8 cellular contexts compared by ENCODE assay signal in genomic region chr22:45268167-45268957, GRCh38. TPM values are rescaled to one million over a fixed set of nuclear protein-coding genes. Genes with fewer than 3 reads are reported as not detected.
A peak's percentile ranks its signal among the peaks of the same experiment; 100 is the strongest.
DNase-seq lines count a peak whose midpoint lies in the region; ATAC-seq and TF ChIP-seq lines count a peak whose summit lies in the region.

No MANE protein-coding gene starts in this region.

- H3K9me3 ChIP-seq in AG04450 (ENCODE audit: control insufficient read depth, insufficient read depth, low read length), result no peaks in the 10 kb centered on the region
- no peaks in the 10 kb centered on the region for H3K9me3 ChIP-seq in OCI-LY7 (ENCODE audit: low read length)
- no peaks in the 10 kb centered on the region for H3K9me3 ChIP-seq in vagina

- no peaks in the 10 kb centered on the region for H3K9me2 ChIP-seq in OCI-LY7 (ENCODE audit: insufficient read depth, low read length)

- POLR2A ChIA-PET in AG04450 (lab: Yijun Ruan, JAX) (no interaction called here), OCI-LY7 (lab: Charles Lee) (interaction anchor here (0.5 to 0.8 kb wide), 3 partner anchors 35 to 550 kb away, joined by 3 read pairs; no protein-coding TSS in a partner anchor)

- TF ChIP-seq CTCF in AG04450 (IDR thresholded peaks at IDR 0.05; ENCODE audit: low read depth, low read length), result no peak
- no peak for TF ChIP-seq CTCF in OCI-LY7 (conservative IDR thresholded peaks at IDR 0.05; ENCODE audit: low read length)
- TF ChIP-seq CTCF in vagina (IDR thresholded peaks at IDR 0.05), result no peak

- H4K20me1 ChIP-seq in OCI-LY7 (ENCODE audit: insufficient read depth, low read length), result no peaks in the 10 kb centered on the region

- CTCF ChIA-PET in AG04450 (lab: Charles Lee), result interaction anchor here (0.6 to 1.9 kb wide), 6 partner anchors 16 to 285 kb away, joined by 3 to 13 read pairs (median 3); no protein-coding TSS in a partner anchor
- CTCF ChIA-PET in OCI-LY7 (lab: Charles Lee; ENCODE audit: unreplicated experiment), result interaction anchor here (0.5 to 0.7 kb wide), 2 partner anchors 173 to 390 kb away, joined by 3 to 5 read pairs; no protein-coding TSS in a partner anchor

- peak overlapping the region; percentile 91 for H3K18ac ChIP-seq in mesendoderm (ENCODE audit: low read length)

- no peaks in the 10 kb centered on the region for H3K36me3 ChIP-seq in OCI-LY7 (ENCODE audit: insufficient read depth, low read length)
- H3K36me3 ChIP-seq in mesendoderm (ENCODE audit: control insufficient read depth, insufficient read depth, low read length), result no peaks in the 10 kb centered on the region
- H3K36me3 ChIP-seq in vagina, result no peaks in the 10 kb centered on the region

- H3K79me1 ChIP-seq in mesendoderm (ENCODE audit: low read length), result no peaks in the 10 kb centered on the region

- H4K5ac ChIP-seq in mesendoderm (ENCODE audit: low read length), result no peak overlapping the region

- peak overlapping the region; percentile 78 for H3K4me2 ChIP-seq in OCI-LY7 (ENCODE audit: low read length)
- H3K4me2 ChIP-seq in mesendoderm (ENCODE audit: low read length), result peak overlapping the region; percentile 56

- no peak overlapping the region for H2BK120ac ChIP-seq in mesendoderm (ENCODE audit: low read depth, low read length)

- H4K8ac ChIP-seq in mesendoderm (ENCODE audit: low read depth, low read length), result no peak overlapping the region

- peak; percentile 11 for ATAC-seq in GM19324 (IDR thresholded peaks at IDR 0.05; ENCODE audit: low FRiP score, unreplicated experiment)

- BruUV-seq in OCI-LY7 (replicated peaks; lab: Mats Ljungman, UMichigan), result no TSS peak

- H3K79me2 ChIP-seq in OCI-LY7 (ENCODE audit: insufficient read depth, low read depth, low read length) (no peaks in the 10 kb centered on the region), mesendoderm (ENCODE audit: control insufficient read depth, insufficient read depth, low read length) (no peaks in the 10 kb centered on the region)

- peak overlapping the region; percentile 57 for H2AFZ ChIP-seq in OCI-LY7 (ENCODE audit: low read length)

- WGBS in mesendoderm (ENCODE audit: extremely low coverage, insufficient coverage, low lambda C conversion rate), result no CpG with 5 or more reads among the region's 47 CpGs

- H3K4me1 ChIP-seq in OCI-LY7 (ENCODE audit: insufficient read depth, low read length, poor library complexity, severe bottlenecking) (peaks cover 33% of the 10 kb centered on the region), mesendoderm (ENCODE audit: control insufficient read depth, low read depth, low read length) (no peaks in the 10 kb centered on the region), vagina (peaks cover 32% of the 10 kb centered on the region)

- H3K4ac ChIP-seq in mesendoderm (ENCODE audit: low read depth, low read length), result peak overlapping the region; percentile 6

- no peak overlapping the region for H2AK5ac ChIP-seq in mesendoderm (ENCODE audit: low read length)

- H3K4me3 ChIP-seq in AG04450 (ENCODE audit: low read depth, low read length) (peak overlapping the region; percentile 67), OCI-LY7 (ENCODE audit: low read depth, low read length, poor library complexity, severe bottlenecking) (peak overlapping the region; percentile 58), mesendoderm (ENCODE audit: low read length) (peak overlapping the region; percentile 15), vagina (peak overlapping the region; percentile 64 to 66)

- H3K56ac ChIP-seq in mesendoderm (ENCODE audit: low read length), result peak overlapping the region; percentile 86

- DNase-seq in AG04450 (ENCODE audit: low read depth, low spot score), result no peak
- DNase-seq in OCI-LY7 (ENCODE audit: low spot score), result no peak
- DNase-seq in cerebellar cortex (ENCODE audit: low spot score), result peak; percentile 69
- peak; percentile 98 for DNase-seq in mesendoderm
- no peak for DNase-seq in vagina (ENCODE audit: extremely low spot score in 2 of 2)
- no peak for DNase-seq in COLO829 (ENCODE audit: low spot score)
- no peak for DNase-seq in A172 (ENCODE audit: low spot score)

- H3K27me3 ChIP-seq in AG04450 (ENCODE audit: control insufficient read depth, insufficient read depth, low read length) (peaks cover 5% of the 10 kb centered on the region), mesendoderm (ENCODE audit: insufficient read depth, low read length, poor library complexity) (no peaks in the 10 kb centered on the region), vagina (no peaks in the 10 kb centered on the region)

- no peak overlapping the region for H3K23ac ChIP-seq in mesendoderm (ENCODE audit: low read length)

- peak overlapping the region; percentile 68 for H3K9ac ChIP-seq in mesendoderm (ENCODE audit: low read length)

- H2BK5ac ChIP-seq in mesendoderm (ENCODE audit: low read length), result no peak overlapping the region

- no peak overlapping the region for H2BK15ac ChIP-seq in mesendoderm (replicated peaks; ENCODE audit: low read depth)

- no peak overlapping the region for H3K27ac ChIP-seq in AG04450 (ENCODE audit: low read depth, low read length)
- no peak overlapping the region for H3K27ac ChIP-seq in OCI-LY7 (ENCODE audit: low read depth, low read length, poor library complexity, severe bottlenecking)
- peak overlapping the region; percentile 84 for H3K27ac ChIP-seq in mesendoderm (ENCODE audit: low read depth, low read length)
- H3K27ac ChIP-seq in vagina, result peak overlapping the region; percentile 75

- intact Hi-C loops in OCI-LY7 (cut with micrococcal nuclease; ENCODE audit: unreplicated experiment), result loop anchor here (2.0 to 5.0 kb wide), 2 partner anchors 40 to 284 kb away; partner anchors contain the start of gene FAM118A
- intact Hi-C loops in vagina (cut with DNase I), result loop anchor here (2.0 kb wide), 1 partner anchor 166 kb away; no protein-coding TSS in a partner anchor

- no peak for TF ChIP-seq POLR2A in vagina (IDR thresholded peaks at IDR 0.05)

RNA-seq across cellular contexts. Expression of gene UPK3A, which starts 16.4 kb away (rescaled TPM):
- not detected in 2 replicates for polyA plus RNA-seq in AG04450 (2011; rRNA removed)
- not detected in 2 replicates for polyA minus RNA-seq in AG04450 (2011; rRNA and poly(A)+ RNA removed)
- total RNA-seq in OCI-LY7 (2014; rRNA removed; shearing (Covaris generic)), result not detected in 2 replicates
- total RNA-seq in OCI-LY7 (2022), result not detected in 2 replicates
- polyA plus RNA-seq in mesendoderm (2013, experiment 1 of 2), result 0.08 TPM
- 0.04 TPM for polyA plus RNA-seq in mesendoderm (2013, experiment 2 of 2)
- total RNA-seq in vagina, result not detected
- total RNA-seq in A172 (2014; rRNA removed; shearing (Covaris generic)), result not detected in 2 replicates

RNA-seq across cellular contexts. Expression of gene KIAA0930, which starts 27.7 kb away (rescaled TPM):
- polyA plus RNA-seq in AG04450 (2011; rRNA removed), result 49.4 and 58.0 TPM in 2 replicates
- polyA minus RNA-seq in AG04450 (2011; rRNA and poly(A)+ RNA removed), result 29.0 and 40.5 TPM in 2 replicates
- 55.1 and 80.7 TPM in 2 replicates for total RNA-seq in OCI-LY7 (2014; rRNA removed; shearing (Covaris generic))
- total RNA-seq in OCI-LY7 (2022) (85.3 and 93.9 TPM in 2 replicates), vagina (42.5 TPM)
- 38.5 TPM for polyA plus RNA-seq in mesendoderm (2013, experiment 1 of 2)
- polyA plus RNA-seq in mesendoderm (2013, experiment 2 of 2), result 41.4 TPM
- 83.1 and 92.5 TPM in 2 replicates for total RNA-seq in A172 (2014; rRNA removed; shearing (Covaris generic))

RNA-seq across cellular contexts. Expression of gene FAM118A, which starts 41.4 kb away (rescaled TPM):
- polyA plus RNA-seq in AG04450 (2011; rRNA removed), result 22.6 and 23.3 TPM in 2 replicates
- 22.9 and 25.2 TPM in 2 replicates for polyA minus RNA-seq in AG04450 (2011; rRNA and poly(A)+ RNA removed)
- 15.9 and 27.6 TPM in 2 replicates for total RNA-seq in OCI-LY7 (2014; rRNA removed; shearing (Covaris generic))
- total RNA-seq in OCI-LY7 (2022) (33.9 and 41.5 TPM in 2 replicates), vagina (49.6 TPM)
- polyA plus RNA-seq in mesendoderm (2013, experiment 1 of 2), result 12.1 TPM
- 11.1 TPM for polyA plus RNA-seq in mesendoderm (2013, experiment 2 of 2)
- 20.8 and 21.8 TPM in 2 replicates for total RNA-seq in A172 (2014; rRNA removed; shearing (Covaris generic))

Comparison
In these comparisons a context has a peak if more than half of its experiments do, and no peak if none do; other contexts are left out.
1. DNase-seq: peak in cerebellar cortex (single experiment) and mesendoderm (single experiment); none in AG04450 (single experiment), OCI-LY7 (single experiment), vagina (0 of 2), COLO829 (single experiment) and A172 (single experiment).
2. H3K27ac ChIP-seq: peak in mesendoderm (single experiment) and vagina (single experiment); none in AG04450 (single experiment) and OCI-LY7 (single experiment).
3. H3K4me3 ChIP-seq: peak in every context shown above with its lines; median percentile 67 in AG04450; 65 in vagina; 58 in OCI-LY7; 15 in mesendoderm.